Comparison of ENCODE assay signal across 12 cellular contexts in genomic region chr1:187408217-187409004, GRCh38.
A peak's percentile ranks its signal among the peaks of the same experiment; 100 is the strongest.
DNase-seq lines count a peak whose midpoint lies in the region; ATAC-seq, FAIRE-seq and TF ChIP-seq lines count a peak whose summit lies in the region.
"Had no signal": no experiment of that assay in that cellular context is flagged by ENCODE, and none has a peak within 500 bp of the region (broad histone marks: within the 10 kb centered on the region; RNA-seq: fewer than 3 reads in every experiment).

No MANE protein-coding gene starts in this region.

- H4K20me1 ChIP-seq in IMR-90 (ENCODE audit: insufficient read depth, low read length) (no peaks in the 10 kb centered on the region), H1 (replicated peaks in 1 of 2; ENCODE audit: control insufficient read depth in 1 of 2, insufficient read depth in 2 of 2, low read length in 2 of 2) (no peaks in the 10 kb centered on the region)

- WGBS in IMR-90 (ENCODE audit: extremely low coverage in 2 of 2, insufficient read length in 1 of 2), 2 experiments = no CpG with 5 or more reads among the region's 4 CpGs
- whole genome bisulfite sequencing in H1 (ENCODE audit: extremely low coverage in 1 of 2, insufficient coverage in 1 of 2, insufficient read length in 1 of 2, insufficient replicate concordance in 2 of 2, low coverage in 1 of 2, low lambda C conversion rate in 2 of 2, missing lambda C conversion rate in 1 of 2), 2 experiments = 80% methylated on average over 4 of the region's 4 CpGs; no CpG with 5 or more reads in 1 of the 2 experiments
- 65 to 77% methylated on average over 4 of the region's 4 CpGs for WGBS in aorta, 2 donors

- H2AFZ ChIP-seq in IMR-90 (replicated peaks; ENCODE audit: low read length, poor library complexity) (peak overlapping the region; percentile 64), H1 (ENCODE audit: low read length) (peak overlapping the region; percentile 91)

- H2BK15ac ChIP-seq in IMR-90 (ENCODE audit: low read depth, low read length) (peak overlapping the region; percentile 20; the same call in 1 of the 3 replicates), H1 (ENCODE audit: low read length) (no peak overlapping the region)

- ATAC-seq in IMR-90 (ENCODE audit: low read depth) (peak; percentile 54), sciatic nerve (no peak), aorta (ENCODE audit: low FRiP score) (no peak)

- no peak overlapping the region for H2AK9ac ChIP-seq in IMR-90 (replicated peaks; ENCODE audit: low read depth, low read length, poor library complexity)

- H3K27ac ChIP-seq in IMR-90 (ENCODE audit: insufficient read depth, low read length) (peak overlapping the region; percentile 45; the same call in 1 of the 2 replicates), H1 (ENCODE audit: low read depth, low read length) (peak overlapping the region; percentile 71), aorta (ENCODE audit: low read depth in 1 of 2, low read length in 2 of 2) (no peak overlapping the region)
- H3K27ac ChIP-seq: epithelial cell of prostate had no signal

- H3K4me3 ChIP-seq in IMR-90 (ENCODE audit: insufficient read depth, low read depth, low read length) (no peak overlapping the region), H1 (ENCODE audit: extremely low read depth in 1 of 4, insufficient read depth in 2 of 4, low read depth in 3 of 4, low read length in 4 of 4) (no peak overlapping the region), aorta (ENCODE audit: low read length in 2 of 2) (no peak overlapping the region)

- peak; percentile 31 for DNase-seq in EH (ENCODE audit: low read depth)
- peak; percentile 37 for DNase-seq in IMR-90
- no peak for DNase-seq in H1 (ENCODE audit: low read depth in 1 of 2, low spot score in 2 of 2)
- DNase-seq in myocyte (ENCODE audit: low read depth) = peak; percentile 1
- no peak for DNase-seq in NCI-H187 treated with DMSO at 0.1 percent for 48 hours (lab: John Stamatoyannopoulos, UW)
- no peak for DNase-seq in sciatic nerve (ENCODE audit: low spot score)
- DNase-seq in aorta = no peak
- DNase-seq in H54 (ENCODE audit: insufficient read length, low spot score) = no peak
- DNase-seq: T-helper 2 cell had no signal

- dilution Hi-C loops in IMR-90 (cut with HindIII; ENCODE audit: low sequenced_read_pairs, unreplicated experiment) = no loop called here

- TF ChIP-seq POLR2A in IMR-90 (IDR thresholded peaks at IDR 0.05; ENCODE audit: low read depth, low read length) (no peak), H1 (IDR thresholded peaks at IDR 0.05; ENCODE audit: control extremely low read depth in 1 of 2, low read depth in 2 of 2, low read length in 2 of 2) (peak in 1 of 2 experiments; percentile 69; a peak in 2 of 3 replicates), H54 (IDR thresholded peaks at IDR 0.05; ENCODE audit: low read depth, low read length) (no peak)

- H3K9ac ChIP-seq in IMR-90 (ENCODE audit: low read depth, low read length) (no peak overlapping the region), H1 (replicated peaks in 1 of 4; ENCODE audit: extremely low read depth in 1 of 4, low read depth in 3 of 4, low read length in 3 of 4) (no peak overlapping the region)

- H3K27me3 ChIP-seq in IMR-90 (ENCODE audit: control insufficient read depth, insufficient read depth, low read length) (no peaks in the 10 kb centered on the region), H1 (replicated peaks in 1 of 4; ENCODE audit: control insufficient read depth in 3 of 4, extremely low read depth in 1 of 4, insufficient read depth in 3 of 4, low read length in 3 of 4) (no peaks in the 10 kb centered on the region), aorta (ENCODE audit: control insufficient read depth in 1 of 2, insufficient read depth in 2 of 2, low read length in 1 of 2) (no peaks in the 10 kb centered on the region)

- POLR2A ChIA-PET in IMR-90 (lab: Charles Lee; ENCODE audit: unreplicated experiment) = interaction anchor here (0.6 kb wide), 1 partner anchor 609 kb away, joined by 4 read pairs; no protein-coding TSS in a partner anchor
- POLR2A ChIA-PET in H1 (lab: Charles Lee; ENCODE audit: partially characterized antibody) = no interaction called here

- H2BK20ac ChIP-seq in IMR-90 (ENCODE audit: low read depth, low read length) = peak overlapping the region; percentile 87
- peak overlapping the region; percentile 64; the same call in 1 of the 2 replicates for H2BK20ac ChIP-seq in H1 (ENCODE audit: low read length)

- H4K8ac ChIP-seq in IMR-90 (ENCODE audit: low read depth in 2 of 2, low read length in 2 of 2) (peak overlapping the region; percentile 59 to 74; a peak in 3 of 4 replicates), H1 (ENCODE audit: extremely low read depth, insufficient read depth, low read length) (no peak overlapping the region)

- peak overlapping the region; percentile 69 for H4K5ac ChIP-seq in IMR-90 (ENCODE audit: low read depth, low read length)
- peak overlapping the region; percentile 47 for H4K5ac ChIP-seq in H1 (ENCODE audit: insufficient read length, low read depth, low read length)

- no peak for FAIRE-seq in H1 (lab: Jason Lieb, UNC)
- FAIRE-seq in H54 (lab: Jason Lieb, UNC) = no peak
- FAIRE-seq: G401.6, RCC 7860 had no signal

- H2BK5ac ChIP-seq in IMR-90 (ENCODE audit: low read depth, low read length, poor library complexity, severe bottlenecking) (peak overlapping the region; percentile 82), H1 (ENCODE audit: low read depth, low read length) (peak overlapping the region; percentile 77; the same call in 1 of the 2 replicates)

- no peak for TF ChIP-seq EP300 in H1 (IDR thresholded peaks at IDR 0.05; ENCODE audit: borderline replicate concordance in 1 of 2, low read depth in 2 of 2, low read length in 2 of 2)

- H3K9me3 ChIP-seq in IMR-90 (ENCODE audit: control insufficient read depth, insufficient read depth, low read length) (no peaks in the 10 kb centered on the region), H1 (ENCODE audit: insufficient read depth in 2 of 2, low read depth in 1 of 2, low read length in 1 of 2) (no peaks in the 10 kb centered on the region), aorta (ENCODE audit: control insufficient read depth, low read length) (no peaks in the 10 kb centered on the region)

- TF ChIP-seq CTCF in IMR-90 (conservative IDR thresholded peaks at IDR 0.05; ENCODE audit: low read depth, low read length) = no peak
- TF ChIP-seq CTCF in H1 (IDR thresholded peaks at IDR 0.05; ENCODE audit: control extremely low read depth in 1 of 3, insufficient read depth in 1 of 3, low read depth in 1 of 3, low read length in 3 of 3) = no peak

- no peaks in the 10 kb centered on the region for H3K36me3 ChIP-seq in IMR-90 (ENCODE audit: control insufficient read depth, insufficient read depth, low read length)
- H3K36me3 ChIP-seq in H1 (ENCODE audit: control insufficient read depth in 2 of 4, insufficient read depth in 4 of 4, low read length in 3 of 4) = no peaks in the 10 kb centered on the region
- no peaks in the 10 kb centered on the region for H3K36me3 ChIP-seq in aorta (ENCODE audit: control insufficient read depth in 1 of 2, insufficient read depth in 2 of 2, low read length in 1 of 2)

- H3K4me1 ChIP-seq in IMR-90 (ENCODE audit: control insufficient read depth, insufficient read depth, low read length) (peaks cover 8% of the 10 kb centered on the region), H1 (replicated peaks in 1 of 4; ENCODE audit: control insufficient read depth in 3 of 4, insufficient read depth in 4 of 4, low read length in 3 of 4) (peaks cover 0 to 5% (median 5%) of the 10 kb centered on the region in 4 experiments; a peak in 3 of 7 replicates), aorta (ENCODE audit: control insufficient read depth in 1 of 2, insufficient read depth in 2 of 2, low read length in 2 of 2) (no peaks in the 10 kb centered on the region)

- no TSS peak for BruUV-seq in IMR-90 (replicated peaks; lab: Mats Ljungman, UMichigan)

- H3K79me1 ChIP-seq in IMR-90 (ENCODE audit: low read depth in 1 of 2, low read length in 2 of 2) (no peaks in the 10 kb centered on the region), H1 (ENCODE audit: low read depth, low read length) (no peaks in the 10 kb centered on the region)

- H2BK12ac ChIP-seq in H1 (ENCODE audit: low read depth, low read length) = peak overlapping the region; percentile 68; the same call in 1 of the 2 replicates

- no peaks in the 10 kb centered on the region for H3K9me1 ChIP-seq in IMR-90 (ENCODE audit: insufficient read depth, low read length)

- H3K18ac ChIP-seq in IMR-90 (ENCODE audit: low read depth, low read length) (peak overlapping the region; percentile 89), H1 (ENCODE audit: extremely low read depth, low read length) (0 out of 2 replicates have a peak overlapping the region, but pooled peaks have one; percentile 28)

- H3K56ac ChIP-seq in IMR-90 (ENCODE audit: extremely low read depth, insufficient read depth, low read length) (no peak overlapping the region), H1 (replicated peaks; ENCODE audit: insufficient read length, low read depth, low read length) (no peak overlapping the region)

- CTCF ChIA-PET in IMR-90 (lab: Yijun Ruan, JAX) (no interaction called here), H1 (lab: Charles Lee; ENCODE audit: partially characterized antibody) (interaction anchor here (1.1 to 1.3 kb wide), 2 partner anchors 86 to 357 kb away, joined by 3 read pairs; no protein-coding TSS in a partner anchor)

- peak overlapping the region; percentile 94 for H2BK120ac ChIP-seq in IMR-90 (ENCODE audit: low read depth, low read length)
- H2BK120ac ChIP-seq in H1 (replicated peaks; ENCODE audit: low read depth, low read length) = peak overlapping the region; percentile 96

- H3K14ac ChIP-seq in IMR-90 (replicated peaks; ENCODE audit: low read depth, low read length) = peak overlapping the region; percentile 78
- no peak overlapping the region for H3K14ac ChIP-seq in H1 (ENCODE audit: insufficient read length)

- H2AK5ac ChIP-seq in IMR-90 (ENCODE audit: low read depth, low read length) (no peak overlapping the region), H1 (ENCODE audit: low read depth, low read length) (no peak overlapping the region)

- H3K4me2 ChIP-seq in IMR-90 (ENCODE audit: low read depth, low read length) (no peak overlapping the region), H1 (ENCODE audit: insufficient read depth in 1 of 2, low read depth in 2 of 2, low read length in 2 of 2) (no peak overlapping the region; a peak in 1 of 4 replicates)

- H3K79me2 ChIP-seq in H1 (ENCODE audit: control insufficient read depth in 1 of 2, insufficient read depth in 2 of 2, low read length in 2 of 2) = no peaks in the 10 kb centered on the region

- in situ Hi-C loops in IMR-90 (cut with MboI; ENCODE audit: low sequenced_read_pairs) = no loop called here

- peak overlapping the region; percentile 60; the same call in 1 of the 2 replicates for H3K23ac ChIP-seq in IMR-90 (ENCODE audit: low read depth, low read length)
- no peak overlapping the region for H3K23ac ChIP-seq in H1 (ENCODE audit: insufficient read length)

- H3K4ac ChIP-seq in IMR-90 (ENCODE audit: low read depth, low read length) = peak overlapping the region; percentile 80
- no peak overlapping the region for H3K4ac ChIP-seq in H1 (replicated peaks; ENCODE audit: insufficient read length, low read depth, low read length)

- intact Hi-C loops in IMR-90 (cut with micrococcal nuclease) = loop anchor here (5.0 kb wide), 1 partner anchor 141 kb away; no protein-coding TSS in a partner anchor
- intact Hi-C loops in sciatic nerve (cut with DNase I) = no loop called here
- intact Hi-C loops in aorta (cut with DNase I) = no loop called here

- no peaks in the 10 kb centered on the region for H3K23me2 ChIP-seq in H1 (ENCODE audit: low read depth, low read length)

- TF ChIP-seq RAD21 in IMR-90 (IDR thresholded peaks at IDR 0.05; ENCODE audit: low read length) (no peak), H1 (IDR thresholded peaks at IDR 0.05 in 1 of 2, conservative IDR thresholded peaks at IDR 0.05 in 1 of 2; ENCODE audit: low read depth in 2 of 2, low read length in 2 of 2) (no peak)

- peak overlapping the region; percentile 84 for H4K91ac ChIP-seq in IMR-90 (ENCODE audit: insufficient read depth, low read depth, low read length)
- H4K91ac ChIP-seq in H1 (replicated peaks; ENCODE audit: insufficient read length, low read length) = peak overlapping the region; percentile 69

Comparison
In these comparisons a context has a peak if more than half of its experiments do, and no peak if none do; other contexts are left out.
1. DNase-seq: peak in EH (single experiment), IMR-90 (single experiment) and myocyte (single experiment); none in H1 (0 of 2), NCI-H187 treated with DMSO at 0.1 percent for 48 hours (single experiment), sciatic nerve (single experiment), aorta (0 of 2) and H54 (single experiment).
2. H3K27ac ChIP-seq: peak in IMR-90 (single experiment) and H1 (single experiment); none in aorta (0 of 2).